In the genomic region with DNA sequence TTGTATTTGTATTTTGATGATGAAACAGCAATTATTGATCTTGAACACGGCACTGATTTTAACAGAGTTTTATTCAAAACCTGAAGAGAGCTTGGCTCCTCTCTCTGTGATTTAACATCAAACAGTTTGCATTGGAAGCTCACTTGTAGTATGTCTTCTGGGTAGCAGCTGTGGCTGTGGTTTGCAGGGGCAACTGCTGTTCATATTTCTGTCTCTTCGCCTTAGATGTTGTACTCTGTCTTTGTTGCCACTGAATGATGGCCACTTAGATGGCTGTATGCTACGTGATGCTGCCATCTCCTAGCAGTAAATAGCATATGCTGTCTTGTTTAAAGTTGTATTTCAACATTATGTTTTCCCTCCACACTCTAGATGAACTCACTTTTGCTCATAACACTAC, we compare ENCODE assay signal across 36 cellular contexts.
"Had no signal": no experiment of that assay in that cellular context is flagged by ENCODE, and none has a peak within 500 bp of the region (broad histone marks: within the 10 kb centered on the region; RNA-seq: fewer than 3 reads in every experiment).

No MANE protein-coding gene starts in this region.

- H3K27ac ChIP-seq: ascending aorta, cardiac muscle cell, VCaP had no signal

- H3K4me3 ChIP-seq: ascending aorta, cardiac muscle cell had no signal

- DNase-seq: activated B cell treated with CpG ODN at 0.5 μM for 24 hours; activated CD4-positive, alpha-beta memory T cell treated with anti-CD3 and anti-CD28 coated beads for 36 hours; activated CD4-positive, alpha-beta T cell treated with anti-CD3 and anti-CD28 coated beads for 4 hours; activated CD4-positive, alpha-beta T cell treated with anti-CD3 and anti-CD28 coated beads, Interleukin-2, amount 10 ng/mL, durations not matched to agents 24 days and 14 days; activated CD4-positive, alpha-beta T cell treated with anti-CD3 and anti-CD28 coated beads, Interleukin-2, amount 50 U/mL, for 1 hour; activated CD4-positive, alpha-beta T cell treated with anti-CD3 and anti-CD28 coated beads, Interleukin-2, amount 50 U/mL, for 4 hours; activated CD4-positive, CD25-positive, alpha-beta regulatory T cell treated with anti-CD3 and anti-CD28 coated beads, Interleukin-2, amount 50 U/mL, for 72 hours; activated CD8-positive, alpha-beta memory T cell treated with anti-CD3 and anti-CD28 coated beads, Interleukin-2, amount 50 U/mL, for 48 hours; activated CD8-positive, alpha-beta T cell treated with anti-CD3 and anti-CD28 coated beads for 36 hours; activated effector memory CD4-positive, alpha-beta T cell treated with Interleukin-2 at 50 U/mL for 16 hours; activated gamma-delta T cell; activated naive CD4-positive, alpha-beta T cell treated with anti-CD3 and anti-CD28 coated beads, Interleukin-2, amount 10 ng/mL, durations not matched to agents 7 days and 5 days; activated naive CD4-positive, alpha-beta T cell treated with Interleukin-2 at 50 U/mL for 16 hours; activated naive CD8-positive, alpha-beta T cell treated with anti-CD3 and anti-CD28 coated beads, Interleukin-2, amount 10 ng/mL, durations not matched to agents 7 days and 5 days; activated naive CD8-positive, alpha-beta T cell treated with anti-CD3 and anti-CD28 coated beads, Interleukin-2, amount 50 U/mL, for 24 hours; activated T-cell treated with anti-CD3 and anti-CD28 coated beads, Interleukin-2, amount 50 U/mL, for 24 hours; activated T-cell treated with anti-CD3 and anti-CD28 coated beads, Interleukin-2, amount 50 U/mL, for 48 hours; amygdala; anterior cingulate cortex; caudate nucleus; cerebellar nuclear complex; T-helper 1 cell; T-helper 2 cell; T-helper 9 cell had no signal

- H3K36me3 ChIP-seq: ascending aorta, cardiac muscle cell had no signal

- H3K9me3 Mint-ChIP-seq: activated CD4-positive, alpha-beta T cell treated with anti-CD3 and anti-CD28 coated beads, Interleukin-2, amount 10 ng/mL, durations not matched to agents 24 days and 14 days; activated CD8-positive, alpha-beta T cell treated with anti-CD3 and anti-CD28 coated beads for 36 hours; activated T-cell treated with anti-CD3 and anti-CD28 coated beads, Interleukin-2, amount 50 U/mL, for 24 hours; T-helper 2 cell treated with Interferon-gamma antibody and Interleukin-4, amounts not matched to agents 5 μg/mL and 100 μg/mL, for 36 hours had no signal

- H3K27me3 ChIP-seq: ascending aorta, cardiac muscle cell had no signal

- H3K4me1 Mint-ChIP-seq: activated B cell treated with CpG ODN at 0.5 μM for 24 hours; activated CD4-positive, alpha-beta T cell treated with anti-CD3 and anti-CD28 coated beads, Interleukin-2, amount 10 ng/mL, durations not matched to agents 24 days and 14 days; activated naive CD4-positive, alpha-beta T cell treated with anti-CD3 and anti-CD28 coated beads, Interleukin-2, amount 10 ng/mL, durations not matched to agents 7 days and 5 days; activated naive CD4-positive, alpha-beta T cell treated with anti-CD3 and anti-CD28 coated beads, Interleukin-2, amount 50 U/mL, for 24 hours; activated naive CD8-positive, alpha-beta T cell treated with anti-CD3 and anti-CD28 coated beads, Interleukin-2, amount 10 ng/mL, durations not matched to agents 7 days and 5 days; activated naive CD8-positive, alpha-beta T cell treated with anti-CD3 and anti-CD28 coated beads, Interleukin-2, amount 50 U/mL, for 24 hours; brain; central memory CD8-positive, alpha-beta T cell had no signal

- H3K27me3 Mint-ChIP-seq: activated B cell treated with CpG ODN at 0.5 μM for 24 hours; activated CD4-positive, alpha-beta memory T cell treated with anti-CD3 and anti-CD28 coated beads for 36 hours; activated CD4-positive, alpha-beta T cell treated with anti-CD3 and anti-CD28 coated beads, Interleukin-2, amount 10 ng/mL, durations not matched to agents 24 days and 14 days; activated CD8-positive, alpha-beta T cell treated with anti-CD3 and anti-CD28 coated beads for 36 hours; activated naive CD4-positive, alpha-beta T cell treated with anti-CD3 and anti-CD28 coated beads, Interleukin-2, amount 10 ng/mL, durations not matched to agents 7 days and 5 days; activated naive CD4-positive, alpha-beta T cell treated with anti-CD3 and anti-CD28 coated beads, Interleukin-2, amount 50 U/mL, for 24 hours; activated naive CD8-positive, alpha-beta T cell; activated naive CD8-positive, alpha-beta T cell treated with anti-CD3 and anti-CD28 coated beads, Interleukin-2, amount 10 ng/mL, durations not matched to agents 7 days and 5 days; activated naive CD8-positive, alpha-beta T cell treated with anti-CD3 and anti-CD28 coated beads, Interleukin-2, amount 50 U/mL, for 24 hours; activated T-cell treated with anti-CD3 and anti-CD28 coated beads, Interleukin-2, amount 50 U/mL, for 24 hours; brain; central memory CD8-positive, alpha-beta T cell had no signal

- FAIRE-seq: bronchial epithelial cell, TTC549 had no signal

- H3K4me1 ChIP-seq: ascending aorta had no signal

- ATAC-seq: activated CD8-positive, alpha-beta T cell treated with anti-CD3 and anti-CD28 coated beads for 36 hours; activated naive CD8-positive, alpha-beta T cell treated with anti-CD3 and anti-CD28 coated beads, Interleukin-2, amount 50 U/mL, for 24 hours had no signal

- H3K4me3 Mint-ChIP-seq: activated B cell treated with CpG ODN at 0.5 μM for 24 hours; activated CD4-positive, alpha-beta memory T cell treated with anti-CD3 and anti-CD28 coated beads for 36 hours; activated CD4-positive, alpha-beta T cell treated with anti-CD3 and anti-CD28 coated beads, Interleukin-2, amount 10 ng/mL, durations not matched to agents 24 days and 14 days; activated CD8-positive, alpha-beta T cell treated with anti-CD3 and anti-CD28 coated beads for 36 hours; activated naive CD4-positive, alpha-beta T cell treated with anti-CD3 and anti-CD28 coated beads, Interleukin-2, amount 10 ng/mL, durations not matched to agents 7 days and 5 days; activated naive CD4-positive, alpha-beta T cell treated with anti-CD3 and anti-CD28 coated beads, Interleukin-2, amount 50 U/mL, for 24 hours; activated naive CD8-positive, alpha-beta T cell; activated naive CD8-positive, alpha-beta T cell treated with anti-CD3 and anti-CD28 coated beads, Interleukin-2, amount 10 ng/mL, durations not matched to agents 7 days and 5 days; activated naive CD8-positive, alpha-beta T cell treated with anti-CD3 and anti-CD28 coated beads, Interleukin-2, amount 50 U/mL, for 24 hours; activated T-cell treated with anti-CD3 and anti-CD28 coated beads, Interleukin-2, amount 50 U/mL, for 24 hours; brain; central memory CD8-positive, alpha-beta T cell; T-helper 1 cell treated with Interleukin-12 subunit alpha and Interleukin-12 subunit beta and Interleukin-4 antibody, amounts not matched to agents 30 μg/mL and 1 μg/mL, for 36 hours; T-helper 2 cell treated with Interferon-gamma antibody and Interleukin-4, amounts not matched to agents 5 μg/mL and 100 μg/mL, for 36 hours had no signal

- H3K36me3 Mint-ChIP-seq: activated CD4-positive, alpha-beta memory T cell treated with anti-CD3 and anti-CD28 coated beads for 36 hours; activated naive CD4-positive, alpha-beta T cell treated with anti-CD3 and anti-CD28 coated beads, Interleukin-2, amount 10 ng/mL, durations not matched to agents 7 days and 5 days; activated naive CD4-positive, alpha-beta T cell treated with anti-CD3 and anti-CD28 coated beads, Interleukin-2, amount 50 U/mL, for 24 hours; activated naive CD8-positive, alpha-beta T cell; activated naive CD8-positive, alpha-beta T cell treated with anti-CD3 and anti-CD28 coated beads, Interleukin-2, amount 10 ng/mL, durations not matched to agents 7 days and 5 days; brain had no signal

- H3K27ac Mint-ChIP-seq: activated B cell treated with CpG ODN at 0.5 μM for 24 hours; activated CD4-positive, alpha-beta memory T cell treated with anti-CD3 and anti-CD28 coated beads for 36 hours; activated CD4-positive, alpha-beta T cell treated with anti-CD3 and anti-CD28 coated beads, Interleukin-2, amount 10 ng/mL, durations not matched to agents 24 days and 14 days; activated CD8-positive, alpha-beta T cell treated with anti-CD3 and anti-CD28 coated beads for 36 hours; activated naive CD4-positive, alpha-beta T cell treated with anti-CD3 and anti-CD28 coated beads, Interleukin-2, amount 10 ng/mL, durations not matched to agents 7 days and 5 days; activated naive CD4-positive, alpha-beta T cell treated with anti-CD3 and anti-CD28 coated beads, Interleukin-2, amount 50 U/mL, for 24 hours; activated naive CD8-positive, alpha-beta T cell; activated naive CD8-positive, alpha-beta T cell treated with anti-CD3 and anti-CD28 coated beads, Interleukin-2, amount 10 ng/mL, durations not matched to agents 7 days and 5 days; activated naive CD8-positive, alpha-beta T cell treated with anti-CD3 and anti-CD28 coated beads, Interleukin-2, amount 50 U/mL, for 24 hours; activated T-cell treated with anti-CD3 and anti-CD28 coated beads, Interleukin-2, amount 50 U/mL, for 24 hours; activated T-helper 2 cell treated with anti-CD3 and anti-CD28 coated beads, Interferon-gamma antibody, Interleukin-2, Interleukin-4, amounts not matched to agents 10 μg/mL and 5 μg/mL and 100 μg/mL, durations not matched to agents 14 hours and 24 hours and 36 hours; brain; T-helper 1 cell treated with Interleukin-12 subunit alpha and Interleukin-12 subunit beta and Interleukin-4 antibody, amounts not matched to agents 30 μg/mL and 1 μg/mL, for 36 hours; T-helper 2 cell treated with Interferon-gamma antibody and Interleukin-4, amounts not matched to agents 5 μg/mL and 100 μg/mL, for 36 hours had no signal

- H3K9me3 ChIP-seq: ascending aorta had no signal
